ENCODE assay signal across 8 cellular contexts in the genomic region with DNA sequence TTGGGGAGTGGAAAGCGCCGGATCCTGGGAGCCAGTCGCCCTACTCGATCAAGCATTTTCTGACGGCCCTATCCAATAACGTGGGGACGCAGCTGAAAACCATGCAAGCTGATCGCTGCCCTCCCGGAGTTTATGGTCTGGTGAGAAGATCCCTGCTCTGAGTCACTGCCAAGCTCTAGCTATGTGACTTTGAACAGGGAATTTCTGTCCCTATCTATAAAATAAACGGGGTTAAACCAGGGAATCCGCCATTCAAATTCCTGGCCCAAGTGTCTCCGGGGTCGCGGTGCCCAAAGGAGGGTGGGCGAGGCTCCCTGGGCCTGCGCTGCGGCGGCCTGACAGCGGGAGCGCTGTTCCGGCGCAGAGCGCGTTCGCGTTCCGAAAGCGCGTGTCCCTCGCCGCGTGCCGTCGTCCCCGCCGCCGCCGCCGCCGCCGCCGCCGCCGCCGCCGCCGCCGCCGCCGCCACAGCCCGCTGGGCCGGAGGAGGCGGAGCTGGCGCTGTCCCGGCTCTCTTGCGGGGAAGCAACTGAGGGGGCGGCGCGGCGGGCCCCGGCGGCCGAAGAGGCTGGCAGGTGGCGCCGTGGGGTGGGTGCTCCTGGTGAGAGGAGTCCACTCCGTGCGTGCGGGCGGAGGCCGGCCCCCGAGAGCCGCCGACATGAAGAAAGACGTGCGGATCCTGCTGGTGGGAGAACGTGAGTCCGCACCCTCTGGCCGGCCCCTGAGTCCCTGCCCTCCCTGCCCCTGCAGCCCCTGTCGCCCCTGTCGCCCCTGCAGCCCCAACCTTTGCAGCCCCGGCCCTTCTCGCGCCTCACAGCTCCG. TPM values are rescaled to one million over a fixed set of nuclear protein-coding genes. Genes with fewer than 3 reads are reported as not detected.
DNase-seq lines count a peak whose midpoint lies in the region; ATAC-seq and TF ChIP-seq lines count a peak whose summit lies in the region.

Gene RHOT1 (plus strand): TSS at position 465 of the 819 bp plus-strand sequence. CDS start 191 bp downstream, at position 656.

- no peaks in the 10 kb centered on the region for H4K20me1 ChIP-seq in hepatocyte (ENCODE audit: insufficient read depth, poor library complexity, severe bottlenecking)

- WGBS in hepatocyte (ENCODE audit: low lambda C conversion rate, missing lambda C conversion rate) = under 1% methylated on average over 42 of the region's 84 CpGs

- H3K4me3 ChIP-seq in ascending aorta (peak within 1 kb of the TSS; percentile 96 to 97), hepatocyte (peak within 1 kb of the TSS; percentile 83), retinal pigment epithelial cell (ENCODE audit: low read length) (peak within 1 kb of the TSS; percentile 97)

- peaks cover 41% of the 10 kb centered on the region for H3K79me2 ChIP-seq in hepatocyte

- H2AFZ ChIP-seq in hepatocyte = peak within 1 kb of the TSS; percentile 83

- H3K27ac ChIP-seq in ascending aorta = peak within 1 kb of the TSS; percentile 86 to 88
- peak within 1 kb of the TSS; percentile 93 for H3K27ac ChIP-seq in hepatocyte

- peak; percentile 85 for ATAC-seq in HG02759 (IDR thresholded peaks at IDR 0.05; ENCODE audit: unreplicated experiment)

- intact Hi-C loops in ascending aorta (cut with DNase I) = loop anchor here (2.0 kb wide), 1 partner anchor 135 kb away; the partner anchor contains the start of gene LRRC37B

- no peaks in the 10 kb centered on the region for H3K9me3 ChIP-seq in ascending aorta
- H3K9me3 ChIP-seq in hepatocyte (ENCODE audit: low read depth) = no peaks in the 10 kb centered on the region

- no peaks in the 10 kb centered on the region for H3K9me2 ChIP-seq in hepatocyte (replicated peaks; ENCODE audit: insufficient read depth)

- H3K4me1 ChIP-seq in ascending aorta (peaks cover 0 to 14% of the 10 kb centered on the region in 2 donors), hepatocyte (ENCODE audit: insufficient read depth) (peaks cover 10% of the 10 kb centered on the region)

- H3K27me3 ChIP-seq in ascending aorta (no peaks in the 10 kb centered on the region), hepatocyte (no peaks in the 10 kb centered on the region)

- peak; percentile 76 for TF ChIP-seq CTCF in GM12873 (IDR thresholded peaks at IDR 0.05; ENCODE audit: insufficient read depth, low read depth, low read length, missing control alignments)
- peak; percentile 37 to 70 (median 55) for TF ChIP-seq CTCF in ascending aorta (IDR thresholded peaks at IDR 0.05)
- peak; percentile 59 for TF ChIP-seq CTCF in hepatocyte (IDR thresholded peaks at IDR 0.05; ENCODE audit: poor library complexity)
- peak; percentile 58 for TF ChIP-seq CTCF in retinal pigment epithelial cell (conservative IDR thresholded peaks at IDR 0.05; ENCODE audit: low read depth, low read length)

- no peaks in the 10 kb centered on the region for H3K36me3 ChIP-seq in ascending aorta
- no peaks in the 10 kb centered on the region for H3K36me3 ChIP-seq in hepatocyte (replicated peaks; ENCODE audit: insufficient read depth, low read depth)

- peak; percentile 67 for DNase-seq in NCI-H1417 treated with DMSO at 0.1 percent for 48 hours (lab: John Stamatoyannopoulos, UW)
- peak; percentile 55 to 89 (median 67) for DNase-seq in T-helper 2 cell
- DNase-seq in ascending aorta (ENCODE audit: low spot score in 2 of 2) = peak; percentile 38 to 86
- peak; percentile 90 for DNase-seq in hepatocyte (ENCODE audit: low spot score)
- DNase-seq in retinal pigment epithelial cell (ENCODE audit: low read depth) = no peak
- no peak for DNase-seq in GOT3 (lab: John Stamatoyannopoulos, UW)

- peak within 1 kb of the TSS; percentile 86 for H3K4me2 ChIP-seq in hepatocyte

RNA-seq across cellular contexts. Expression of gene RHOT1, which starts in this region (rescaled TPM):
- total RNA-seq in ascending aorta (17.2 TPM), hepatocyte (36.9 and 38.4 TPM in 2 replicates)
- polyA plus RNA-seq in hepatocyte = 22.6 and 23.9 TPM in 2 replicates

Comparison
In these comparisons a context has a peak if more than half of its experiments do, and no peak if none do; other contexts are left out.
1. DNase-seq: peak in NCI-H1417 treated with DMSO at 0.1 percent for 48 hours (single experiment), T-helper 2 cell (5 of 5), ascending aorta (2 of 2) and hepatocyte (single experiment); none in retinal pigment epithelial cell (single experiment) and GOT3 (single experiment).
2. Peak in every context shown above with its lines, with median percentiles within 50 percentile points of each other: CTCF ChIP-seq and H3K4me3 ChIP-seq.